11 cellular contexts compared by ENCODE assay signal in the genomic region with DNA sequence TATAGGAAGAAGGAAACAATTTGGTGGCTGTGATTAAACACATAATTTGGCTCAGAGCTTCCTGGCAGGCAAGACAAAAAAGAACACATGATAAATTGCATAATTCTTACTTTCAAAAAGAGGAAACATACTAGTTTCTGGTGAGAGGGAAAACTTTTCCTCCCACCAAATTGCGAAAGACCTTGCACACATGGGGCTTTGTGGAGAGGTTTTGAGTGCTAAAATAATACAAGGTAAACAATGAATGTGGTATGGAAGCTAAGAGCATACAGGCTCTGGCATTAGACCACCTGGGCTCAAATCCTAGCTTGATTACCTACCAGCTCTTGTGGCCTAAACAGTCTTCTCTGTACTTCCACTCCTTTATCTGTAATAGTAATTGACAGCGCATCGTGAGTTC.
DNase-seq lines count a peak whose midpoint lies in the region; ATAC-seq and TF ChIP-seq lines count a peak whose summit lies in the region.
"Had no signal": no experiment of that assay in that cellular context is flagged by ENCODE, and none has a peak within 500 bp of the region (broad histone marks: within the 10 kb centered on the region; RNA-seq: fewer than 3 reads in every experiment).

No MANE protein-coding gene starts in this region.

- H3K27ac Mint-ChIP-seq in Caco-2 (ENCODE audit: unreplicated experiment), result peak overlapping the region; percentile 65
- peak overlapping the region; percentile 16 for H3K27ac Mint-ChIP-seq in neural progenitor cell

- no peaks in the 10 kb centered on the region for H3K9me3 Mint-ChIP-seq in Caco-2 (ENCODE audit: unreplicated experiment)
- no peaks in the 10 kb centered on the region for H3K9me3 Mint-ChIP-seq in neural progenitor cell

- TF ChIP-seq POLR2A in esophagus muscularis mucosa (IDR thresholded peaks at IDR 0.05; ENCODE audit: low read depth), result no peak

- H3K36me3 ChIP-seq in Caco-2 (ENCODE audit: control insufficient read depth, insufficient read depth, low read length), result no peaks in the 10 kb centered on the region
- no peaks in the 10 kb centered on the region for H3K36me3 ChIP-seq in esophagus muscularis mucosa
- no peaks in the 10 kb centered on the region for H3K36me3 ChIP-seq in neural progenitor cell

- H3K4me3 Mint-ChIP-seq in Caco-2 (ENCODE audit: unreplicated experiment) (no peak overlapping the region), neural progenitor cell (no peak overlapping the region)
- H3K4me3 Mint-ChIP-seq: CD4-positive, CD25-positive, alpha-beta regulatory T cell had no signal

- ATAC-seq in HG02938 (IDR thresholded peaks at IDR 0.05; ENCODE audit: unreplicated experiment), result no peak
- ATAC-seq in GM18519 (IDR thresholded peaks at IDR 0.05; ENCODE audit: low FRiP score, unreplicated experiment), result no peak

- no peak overlapping the region for H3K9ac ChIP-seq in neural progenitor cell

- POLR2A ChIA-PET in Caco-2 (lab: Charles Lee), result no interaction called here

- no peaks in the 10 kb centered on the region for H3K27me3 Mint-ChIP-seq in Caco-2 (ENCODE audit: insufficient read depth, unreplicated experiment)
- H3K27me3 Mint-ChIP-seq in neural progenitor cell (ENCODE audit: insufficient read depth, low read depth), result peaks cover 19% of the 10 kb centered on the region
- H3K27me3 Mint-ChIP-seq: CD4-positive, CD25-positive, alpha-beta regulatory T cell had no signal

- no peaks in the 10 kb centered on the region for H3K79me2 ChIP-seq in neural progenitor cell (ENCODE audit: low read depth)

- TF ChIP-seq EP300 in esophagus muscularis mucosa (IDR thresholded peaks at IDR 0.05), result no peak

- intact Hi-C loops in Caco-2 (cut with micrococcal nuclease; ENCODE audit: unreplicated experiment), result no loop called here
- intact Hi-C loops in esophagus muscularis mucosa (cut with DNase I), result no loop called here

- H3K9me3 ChIP-seq in Caco-2, result no peaks in the 10 kb centered on the region
- no peaks in the 10 kb centered on the region for H3K9me3 ChIP-seq in esophagus muscularis mucosa
- H3K9me3 ChIP-seq in neural progenitor cell (ENCODE audit: low read depth), result no peaks in the 10 kb centered on the region

- DNase-seq in Caco-2 (no peak), NOMO-1 treated with DMSO at 0.1 percent for 48 hours (lab: John Stamatoyannopoulos, UW; ENCODE audit: unreplicated experiment) (peak; percentile 97), esophagus muscularis mucosa (ENCODE audit: extremely low spot score) (peak; percentile 90), neural progenitor cell (ENCODE audit: low spot score) (no peak), NCI-H524 treated with DMSO at 0.1 percent for 48 hours (lab: John Stamatoyannopoulos, UW) (no peak)
- DNase-seq in activated naive CD4-positive, alpha-beta T cell treated with Interleukin-2 at 50 U/mL for 16 hours, result no peak
- DNase-seq: CD4-positive, CD25-positive, alpha-beta regulatory T cell; NCI-H774; small intestine had no signal

- H3K4me3 ChIP-seq in Caco-2 (ENCODE audit: low read depth, low read length) (no peak overlapping the region), esophagus muscularis mucosa (no peak overlapping the region), neural progenitor cell (no peak overlapping the region)

- 60% methylated on average over 3 of the region's 3 CpGs for WGBS in esophagus muscularis mucosa

- BruUV-seq in Caco-2 (replicated peaks; lab: Mats Ljungman, UMichigan), result no TSS peak

- no peak overlapping the region for H2AFZ ChIP-seq in neural progenitor cell (replicated peaks)

- no peaks in the 10 kb centered on the region for H3K36me3 Mint-ChIP-seq in Caco-2 (ENCODE audit: insufficient read depth, unreplicated experiment)
- no peaks in the 10 kb centered on the region for H3K36me3 Mint-ChIP-seq in neural progenitor cell
- H3K36me3 Mint-ChIP-seq: CD4-positive, CD25-positive, alpha-beta regulatory T cell had no signal

- H3K4me1 Mint-ChIP-seq in Caco-2 (ENCODE audit: low read depth, unreplicated experiment) (peaks cover 16% of the 10 kb centered on the region), neural progenitor cell (peaks cover 63% of the 10 kb centered on the region)

- peaks cover 41% of the 10 kb centered on the region for H3F3A ChIP-seq in neural progenitor cell (ENCODE audit: low read depth)

- H4K20me1 ChIP-seq in neural progenitor cell (ENCODE audit: low read depth), result no peaks in the 10 kb centered on the region

- no peak overlapping the region for H3K4me2 ChIP-seq in neural progenitor cell

- H3K27me3 ChIP-seq in Caco-2 (replicated peaks; ENCODE audit: control insufficient read depth, insufficient read depth, low read length), result no peaks in the 10 kb centered on the region
- H3K27me3 ChIP-seq in esophagus muscularis mucosa, result no peaks in the 10 kb centered on the region
- H3K27me3 ChIP-seq in neural progenitor cell, result no peaks in the 10 kb centered on the region

- H3K4me1 ChIP-seq in Caco-2 (peaks cover 9% of the 10 kb centered on the region; the same call in 1 of the 2 replicates), esophagus muscularis mucosa (peaks cover 29 to 66% (median 51%) of the 10 kb centered on the region in 4 donors), neural progenitor cell (peaks cover 66% of the 10 kb centered on the region)

- TF ChIP-seq CTCF in Caco-2 (IDR thresholded peaks at IDR 0.05; ENCODE audit: insufficient read depth in 1 of 2, low read depth in 1 of 2, low read length in 1 of 2, severe bottlenecking in 1 of 2, unreplicated experiment in 1 of 2) (no peak), esophagus muscularis mucosa (IDR thresholded peaks at IDR 0.05) (no peak), neural progenitor cell (IDR thresholded peaks at IDR 0.05) (no peak)

- H3K27ac ChIP-seq in esophagus muscularis mucosa (replicated peaks in 1 of 4) (peak overlapping the region; percentile 66 to 71 (median 68)), neural progenitor cell (no peak overlapping the region)

- CTCF ChIA-PET in Caco-2 (lab: Charles Lee), result no interaction called here

Comparison
In these comparisons a context has a peak if more than half of its experiments do, and no peak if none do; other contexts are left out.
1. DNase-seq: peak in NOMO-1 treated with DMSO at 0.1 percent for 48 hours (single experiment) and esophagus muscularis mucosa (single experiment); none in Caco-2 (0 of 2), neural progenitor cell (single experiment), NCI-H524 treated with DMSO at 0.1 percent for 48 hours (single experiment) and activated naive CD4-positive, alpha-beta T cell treated with Interleukin-2 at 50 U/mL for 16 hours (single experiment).